15 cellular contexts compared by ENCODE assay signal in genomic region chr4:17168571-17168970, GRCh38.
A peak's percentile ranks its signal among the peaks of the same experiment; 100 is the strongest.
DNase-seq lines count a peak whose midpoint lies in the region; TF ChIP-seq lines count a peak whose summit lies in the region.
"Had no signal": no experiment of that assay in that cellular context is flagged by ENCODE, and none has a peak within 500 bp of the region (broad histone marks: within the 10 kb centered on the region; RNA-seq: fewer than 3 reads in every experiment).

No MANE protein-coding gene starts in this region.

- no peaks in the 10 kb centered on the region for H3K9me2 ChIP-seq in Karpas-422 (replicated peaks; ENCODE audit: insufficient read depth, low read length)

- TF ChIP-seq CTCF in endodermal cell (conservative IDR thresholded peaks at IDR 0.05) (no peak), neural progenitor cell (IDR thresholded peaks at IDR 0.05) (no peak), sigmoid colon (IDR thresholded peaks at IDR 0.05) (no peak)

- no peak overlapping the region for H3K4me3 ChIP-seq in BLaER1 treated with 17β-estradiol and CSF1 and Interleukin-3, amounts not matched to agents 10 nM and 100 nM
- H3K4me3 ChIP-seq in endodermal cell (ENCODE audit: low read length), result no peak overlapping the region
- no peak overlapping the region for H3K4me3 ChIP-seq in neural progenitor cell
- no peak overlapping the region for H3K4me3 ChIP-seq in sigmoid colon
- no peak overlapping the region for H3K4me3 ChIP-seq in Karpas-422 (ENCODE audit: low read length)

- H3K4me1 Mint-ChIP-seq in endodermal cell, result peaks cover 13% of the 10 kb centered on the region
- peaks cover 37% of the 10 kb centered on the region for H3K4me1 Mint-ChIP-seq in neural progenitor cell
- H3K4me1 Mint-ChIP-seq: IgD-negative memory B cell had no signal

- H3K27ac ChIP-seq in BLaER1 treated with 17β-estradiol and CSF1 and Interleukin-3, amounts not matched to agents 10 nM and 100 nM, result peak overlapping the region in 3 of 11 experiments; percentile 12 to 36 (median 23); a peak in 3 of 22 replicates
- H3K27ac ChIP-seq in endodermal cell (ENCODE audit: low read depth, low read length), result peak overlapping the region; percentile 95
- no peak overlapping the region for H3K27ac ChIP-seq in neural progenitor cell
- H3K27ac ChIP-seq in sigmoid colon, result no peak overlapping the region
- H3K27ac ChIP-seq in Karpas-422 (ENCODE audit: low read length), result no peak overlapping the region
- H3K27ac ChIP-seq: epithelial cell of prostate had no signal

- H2AFZ ChIP-seq in neural progenitor cell (replicated peaks) (no peak overlapping the region), Karpas-422 (ENCODE audit: low read length) (no peak overlapping the region)

- H3F3A ChIP-seq in neural progenitor cell (ENCODE audit: low read depth), result no peaks in the 10 kb centered on the region

- H3K9me3 ChIP-seq in BLaER1 treated with 17β-estradiol and CSF1 and Interleukin-3, amounts not matched to agents 10 nM and 100 nM (replicated peaks in 1 of 11), result peaks cover 0 to 10% (median 7%) of the 10 kb centered on the region in 11 experiments; a peak in 18 of 22 replicates
- no peaks in the 10 kb centered on the region for H3K9me3 ChIP-seq in endodermal cell (ENCODE audit: control insufficient read depth, low read length)
- H3K9me3 ChIP-seq in neural progenitor cell (ENCODE audit: low read depth), result no peaks in the 10 kb centered on the region
- H3K9me3 ChIP-seq in sigmoid colon, result no peaks in the 10 kb centered on the region
- no peaks in the 10 kb centered on the region for H3K9me3 ChIP-seq in Karpas-422 (ENCODE audit: low read length)

- DNase-seq in NCI-H69 (lab: John Stamatoyannopoulos, UW) (peak; percentile 7), endodermal cell (peak; percentile 61), neural progenitor cell (ENCODE audit: low spot score) (no peak), SK-N-DZ (ENCODE audit: low spot score) (no peak), sigmoid colon (no peak), A172 (ENCODE audit: low spot score) (no peak), Karpas-422 (no peak)
- DNase-seq: activated effector memory CD4-positive, alpha-beta T cell treated with Interleukin-2 at 50 U/mL for 16 hours; DMS53; NCI-H510A; stimulated activated CD4-positive, alpha-beta T cell treated with anti-CD3 and anti-CD28 coated beads, Interleukin-2, amount 100 ng/mL, for 48 hours had no signal

- H3K27me3 ChIP-seq in BLaER1 treated with 17β-estradiol and CSF1 and Interleukin-3, amounts not matched to agents 10 nM and 100 nM, result no peaks in the 10 kb centered on the region
- no peaks in the 10 kb centered on the region for H3K27me3 ChIP-seq in endodermal cell (ENCODE audit: control insufficient read depth, insufficient read depth, low read length, poor library complexity, severe bottlenecking)
- no peaks in the 10 kb centered on the region for H3K27me3 ChIP-seq in neural progenitor cell
- H3K27me3 ChIP-seq in sigmoid colon, result no peaks in the 10 kb centered on the region
- H3K27me3 ChIP-seq in Karpas-422 (ENCODE audit: low read length), result no peaks in the 10 kb centered on the region

- H3K36me3 Mint-ChIP-seq in endodermal cell (ENCODE audit: low read depth) (no peaks in the 10 kb centered on the region), neural progenitor cell (no peaks in the 10 kb centered on the region)
- H3K36me3 Mint-ChIP-seq: IgD-negative memory B cell, type B pancreatic cell had no signal

- no peak for TF ChIP-seq POLR2A in sigmoid colon (IDR thresholded peaks at IDR 0.05)

- H3K4me1 ChIP-seq in BLaER1 treated with 17β-estradiol and CSF1 and Interleukin-3, amounts not matched to agents 10 nM and 100 nM, result peaks cover 8 to 27% (median 17%) of the 10 kb centered on the region in 10 experiments
- no peaks in the 10 kb centered on the region for H3K4me1 ChIP-seq in endodermal cell (ENCODE audit: control insufficient read depth, insufficient read depth, low read length)
- H3K4me1 ChIP-seq in neural progenitor cell, result no peaks in the 10 kb centered on the region
- H3K4me1 ChIP-seq in sigmoid colon, result no peaks in the 10 kb centered on the region
- peaks cover 19% of the 10 kb centered on the region for H3K4me1 ChIP-seq in Karpas-422 (ENCODE audit: low read length)

- no peak overlapping the region for H3K4me3 Mint-ChIP-seq in endodermal cell
- H3K4me3 Mint-ChIP-seq in neural progenitor cell, result peak overlapping the region; percentile 11
- H3K4me3 Mint-ChIP-seq: IgD-negative memory B cell, type B pancreatic cell had no signal

- no peak for TF ChIP-seq EP300 in sigmoid colon (IDR thresholded peaks at IDR 0.05)

- H3K27me3 Mint-ChIP-seq in endodermal cell (ENCODE audit: insufficient read depth) (peaks cover 9% of the 10 kb centered on the region), neural progenitor cell (ENCODE audit: insufficient read depth, low read depth) (peaks cover 1% of the 10 kb centered on the region)
- H3K27me3 Mint-ChIP-seq: IgD-negative memory B cell, type B pancreatic cell had no signal

- no peaks in the 10 kb centered on the region for H4K20me1 ChIP-seq in BLaER1 treated with 17β-estradiol and CSF1 and Interleukin-3, amounts not matched to agents 10 nM and 100 nM
- H4K20me1 ChIP-seq in neural progenitor cell (ENCODE audit: low read depth) (no peaks in the 10 kb centered on the region), Karpas-422 (ENCODE audit: insufficient read depth, low read depth, low read length) (no peaks in the 10 kb centered on the region)

- H3K4me2 ChIP-seq in BLaER1 treated with 17β-estradiol and CSF1 and Interleukin-3, amounts not matched to agents 10 nM and 100 nM, result peak overlapping the region; percentile 49 to 68 (median 57); a peak in 21 of 22 replicates
- H3K4me2 ChIP-seq in neural progenitor cell (no peak overlapping the region), Karpas-422 (ENCODE audit: low read depth, low read length, poor library complexity, severe bottlenecking) (no peak overlapping the region)

- H3K27ac Mint-ChIP-seq in endodermal cell (no peak overlapping the region), neural progenitor cell (peak overlapping the region; percentile 43)
- H3K27ac Mint-ChIP-seq: IgD-negative memory B cell, type B pancreatic cell had no signal

- H3K79me2 ChIP-seq in neural progenitor cell (ENCODE audit: low read depth), result no peaks in the 10 kb centered on the region
- no peaks in the 10 kb centered on the region for H3K79me2 ChIP-seq in Karpas-422 (ENCODE audit: low read length)

- 0 out of 22 replicates have a peak overlapping the region, but pooled peaks of 1 of the 11 experiments have one; percentile 17 for H3K9ac ChIP-seq in BLaER1 treated with 17β-estradiol and CSF1 and Interleukin-3, amounts not matched to agents 10 nM and 100 nM
- no peak overlapping the region for H3K9ac ChIP-seq in endodermal cell (ENCODE audit: extremely low read depth, low read length, poor library complexity, severe bottlenecking)
- H3K9ac ChIP-seq in neural progenitor cell, result no peak overlapping the region
- H3K9ac ChIP-seq in Karpas-422 (ENCODE audit: low read length), result no peak overlapping the region

- 93% methylated on average over 1 of the region's 1 CpG; no CpG with 5 or more reads in 1 of the 2 experiments for WGBS in endodermal cell (ENCODE audit: insufficient coverage in 1 of 2, insufficient read length in 1 of 2), 2 experiments
- whole genome bisulfite sequencing in sigmoid colon, 2 donors, result 57 to 66% methylated on average over 1 of the region's 1 CpG

- H3K36me3 ChIP-seq in BLaER1 treated with 17β-estradiol and CSF1 and Interleukin-3, amounts not matched to agents 10 nM and 100 nM, result no peaks in the 10 kb centered on the region
- H3K36me3 ChIP-seq in endodermal cell (ENCODE audit: control insufficient read depth, insufficient read depth, low read length), result no peaks in the 10 kb centered on the region
- no peaks in the 10 kb centered on the region for H3K36me3 ChIP-seq in neural progenitor cell
- H3K36me3 ChIP-seq in sigmoid colon, result no peaks in the 10 kb centered on the region
- H3K36me3 ChIP-seq in Karpas-422 (ENCODE audit: insufficient read depth, low read length), result no peaks in the 10 kb centered on the region

- intact Hi-C loops in sigmoid colon (cut with DNase I), result no loop called here

- H3K9me3 Mint-ChIP-seq in endodermal cell (no peaks in the 10 kb centered on the region), neural progenitor cell (no peaks in the 10 kb centered on the region)
- H3K9me3 Mint-ChIP-seq: IgD-negative memory B cell had no signal

Comparison
In these comparisons a context has a peak if more than half of its experiments do, and no peak if none do; other contexts are left out.
1. H3K4me2 ChIP-seq: peak in BLaER1 treated with 17β-estradiol and CSF1 and Interleukin-3, amounts not matched to agents 10 nM and 100 nM (11 of 11); none in neural progenitor cell (single experiment) and Karpas-422 (single experiment).
2. DNase-seq: peak in NCI-H69 (single experiment) and endodermal cell (single experiment); none in neural progenitor cell (single experiment), SK-N-DZ (single experiment), sigmoid colon (single experiment), A172 (single experiment) and Karpas-422 (single experiment).